In genomic region chr16:64507240-64508024, GRCh38 we compare ENCODE assay signal across 22 cellular contexts.
A peak's percentile ranks its signal among the peaks of the same experiment; 100 is the strongest.
DNase-seq lines count a peak whose midpoint lies in the region; ATAC-seq, FAIRE-seq and TF ChIP-seq lines count a peak whose summit lies in the region.
"Had no signal": no experiment of that assay in that cellular context is flagged by ENCODE, and none has a peak within 500 bp of the region (broad histone marks: within the 10 kb centered on the region; RNA-seq: fewer than 3 reads in every experiment).

No MANE protein-coding gene starts in this region.

- DNase-seq in ELF-1 (ENCODE audit: low read depth, low spot score) (peak; percentile 27), bronchial epithelial cell (ENCODE audit: low read depth) (no peak), heart right ventricle (no peak), myocyte (ENCODE audit: low read depth) (peak; percentile 6), NCI-H524 treated with DMSO at 0.1 percent for 48 hours (lab: John Stamatoyannopoulos, UW) (no peak), progenitor cell of endocrine pancreas (ENCODE audit: low spot score, unreplicated experiment) (no peak)
- DNase-seq: CD4-positive, CD25-positive, alpha-beta regulatory T cell; GOT3; KBM-7; MV-4-11; NCI-H1105; NCI-H1436 treated with DMSO at 0.1 percent for 48 hours; NCI-H1930; NCI-H2107; NCI-H446; NCI-H526; PC-9; SHP77 had no signal

- H3K27me3 ChIP-seq in bronchial epithelial cell (ENCODE audit: control insufficient read depth, insufficient read depth, low read length) (peaks cover 2% of the 10 kb centered on the region), heart right ventricle (no peaks in the 10 kb centered on the region)
- H3K27me3 ChIP-seq: BLaER1 had no signal

- H3K36me3 Mint-ChIP-seq in progenitor cell of endocrine pancreas (ENCODE audit: insufficient read depth): no peaks in the 10 kb centered on the region
- H3K36me3 Mint-ChIP-seq: CD4-positive, CD25-positive, alpha-beta regulatory T cell had no signal

- no peak overlapping the region for H3K4me3 Mint-ChIP-seq in progenitor cell of endocrine pancreas (ENCODE audit: low read depth)
- H3K4me3 Mint-ChIP-seq: CD4-positive, CD25-positive, alpha-beta regulatory T cell had no signal

- no peak overlapping the region for H3K27ac Mint-ChIP-seq in progenitor cell of endocrine pancreas

- no peak overlapping the region for H3K27ac ChIP-seq in heart right ventricle
- H3K27ac ChIP-seq: BLaER1, PC-9 had no signal

- peak; percentile 87 for FAIRE-seq in bronchial epithelial cell (lab: Jason Lieb, UNC)
- FAIRE-seq: D721Med had no signal

- H3K36me3 ChIP-seq in bronchial epithelial cell (ENCODE audit: control insufficient read depth, insufficient read depth, low read length) (no peaks in the 10 kb centered on the region), heart right ventricle (no peaks in the 10 kb centered on the region)
- H3K36me3 ChIP-seq: BLaER1 had no signal

- no peaks in the 10 kb centered on the region for H3K4me1 ChIP-seq in heart right ventricle
- H3K4me1 ChIP-seq: BLaER1 had no signal

- intact Hi-C loops in heart right ventricle (cut with DNase I): no loop called here

- no peaks in the 10 kb centered on the region for H3K4me1 Mint-ChIP-seq in progenitor cell of endocrine pancreas (ENCODE audit: low read depth)
- H3K4me1 Mint-ChIP-seq: CD4-positive, CD25-positive, alpha-beta regulatory T cell had no signal

- peak in 6 of 8 donors; percentile 23 to 74 (median 68) for ATAC-seq in heart right ventricle
- ATAC-seq in GM18498 (IDR thresholded peaks at IDR 0.05; ENCODE audit: unreplicated experiment): no peak
- ATAC-seq: HCT116 had no signal

- WGBS in heart right ventricle, 2 donors: 54 to 57% methylated on average over 2 of the region's 2 CpGs

- TF ChIP-seq CTCF in bronchial epithelial cell (IDR thresholded peaks at IDR 0.05; ENCODE audit: insufficient read depth, low read length, severe bottlenecking) (no peak), heart right ventricle (IDR thresholded peaks at IDR 0.05) (no peak), progenitor cell of endocrine pancreas (IDR thresholded peaks at IDR 0.05; ENCODE audit: unreplicated experiment) (no peak)

- no peak overlapping the region for H3K4me3 ChIP-seq in bronchial epithelial cell (ENCODE audit: low read depth, low read length)
- no peak overlapping the region for H3K4me3 ChIP-seq in heart right ventricle
- H3K4me3 ChIP-seq: BLaER1, PC-9 had no signal

- H3K9me3 Mint-ChIP-seq in progenitor cell of endocrine pancreas (ENCODE audit: low read depth): no peaks in the 10 kb centered on the region

- peaks cover 0 to 22% (median 9%) of the 10 kb centered on the region in 11 donors for H3K9me3 ChIP-seq in heart right ventricle
- H3K9me3 ChIP-seq: BLaER1 had no signal

- H3K27me3 Mint-ChIP-seq in progenitor cell of endocrine pancreas: peaks cover 2% of the 10 kb centered on the region
- H3K27me3 Mint-ChIP-seq: CD4-positive, CD25-positive, alpha-beta regulatory T cell had no signal

Comparison
In these comparisons a context has a peak if more than half of its experiments do, and no peak if none do; other contexts are left out.
1. DNase-seq: peak in ELF-1 (single experiment) and myocyte (single experiment); none in bronchial epithelial cell (single experiment), heart right ventricle (0 of 2), NCI-H524 treated with DMSO at 0.1 percent for 48 hours (single experiment) and progenitor cell of endocrine pancreas (single experiment).